9 cellular contexts compared by ENCODE assay signal in the genomic region with DNA sequence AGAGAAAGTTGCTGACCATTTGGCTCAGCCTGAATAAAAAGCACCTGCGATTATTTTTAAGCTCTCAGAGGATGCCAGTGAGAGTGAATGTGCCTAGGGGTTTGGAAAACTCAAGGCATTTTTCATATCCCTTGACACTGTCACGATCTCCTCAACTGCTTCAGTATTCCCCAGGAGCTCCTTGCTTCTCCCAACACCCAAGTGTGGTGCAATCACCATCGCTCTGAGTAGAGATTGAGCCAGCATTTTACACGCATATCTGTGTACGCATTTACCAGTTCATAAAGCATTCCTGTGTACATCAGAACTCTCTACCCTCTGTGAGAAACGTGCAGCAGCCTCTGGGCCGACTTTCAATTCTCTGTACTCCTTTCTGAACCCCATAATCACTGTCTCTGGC. TPM values are rescaled to one million over a fixed set of nuclear protein-coding genes. Genes with fewer than 3 reads are reported as not detected.
DNase-seq lines count a peak whose midpoint lies in the region; ATAC-seq and TF ChIP-seq lines count a peak whose summit lies in the region.
"Had no signal": no experiment of that assay in that cellular context is flagged by ENCODE, and none has a peak within 500 bp of the region (broad histone marks: within the 10 kb centered on the region; RNA-seq: fewer than 3 reads in every experiment).

No MANE protein-coding gene starts in this region.

- H3K27ac ChIP-seq in cardiac muscle cell = peak overlapping the region; percentile 96
- H3K27ac ChIP-seq in vagina = peak overlapping the region; percentile 98

- ATAC-seq in Right ventricle myocardium superior (ENCODE audit: poor library complexity) (no peak), GM21423 (IDR thresholded peaks at IDR 0.05; ENCODE audit: unreplicated experiment) (no peak)

- no peaks in the 10 kb centered on the region for H3K27me3 ChIP-seq in cardiac muscle cell
- no peaks in the 10 kb centered on the region for H3K27me3 ChIP-seq in vagina

- no peaks in the 10 kb centered on the region for H3K27me3 Mint-ChIP-seq in activated T-helper 2 cell treated with anti-CD3 and anti-CD28 coated beads, Interferon-gamma antibody, Interleukin-2, Interleukin-4, amounts not matched to agents 10 μg/mL and 5 μg/mL and 100 μg/mL, durations not matched to agents 14 hours and 24 hours and 36 hours (ENCODE audit: low read depth)
- peaks cover 6 to 19% (median 10%) of the 10 kb centered on the region in 3 donors for H3K27me3 Mint-ChIP-seq in immature natural killer cell (ENCODE audit: low read depth in 3 of 3)

- H3K4me3 ChIP-seq in cardiac muscle cell (no peak overlapping the region), vagina (peak overlapping the region in 1 of 2 donors; percentile 68)

- DNase-seq in cardiac muscle cell (ENCODE audit: low read depth in 1 of 2, low spot score in 1 of 2) = no peak
- no peak for DNase-seq in Right ventricle myocardium superior
- no peak for DNase-seq in activated T-helper 2 cell treated with anti-CD3 and anti-CD28 coated beads, Interferon-gamma antibody, Interleukin-2, Interleukin-4, amounts not matched to agents 10 μg/mL and 5 μg/mL and 100 μg/mL, durations not matched to agents 14 hours and 24 hours and 36 hours (ENCODE audit: low spot score)
- no peak for DNase-seq in immature natural killer cell
- no peak for DNase-seq in vagina (ENCODE audit: extremely low spot score in 2 of 2)
- no peak for DNase-seq in dedifferentiated amniotic fluid mesenchymal stem cell (ENCODE audit: extremely low spot score)
- DNase-seq in NCI-H1930 (lab: John Stamatoyannopoulos, UW) = no peak
- DNase-seq: activated gamma-delta T cell treated with Interleukin-2 at 50 U/mL for 16 hours had no signal

- H3K36me3 ChIP-seq in cardiac muscle cell = peaks cover 19% of the 10 kb centered on the region
- H3K36me3 ChIP-seq in vagina = peaks cover 0 to 32% of the 10 kb centered on the region in 2 donors

- peaks cover 39% of the 10 kb centered on the region for H3K36me3 Mint-ChIP-seq in activated T-helper 2 cell treated with anti-CD3 and anti-CD28 coated beads, Interferon-gamma antibody, Interleukin-2, Interleukin-4, amounts not matched to agents 10 μg/mL and 5 μg/mL and 100 μg/mL, durations not matched to agents 14 hours and 24 hours and 36 hours (ENCODE audit: low read depth)
- H3K36me3 Mint-ChIP-seq in immature natural killer cell = peaks cover 9 to 18% (median 10%) of the 10 kb centered on the region in 3 donors

- TF ChIP-seq POLR2A in vagina (IDR thresholded peaks at IDR 0.05) = no peak

- peak overlapping the region; percentile 58 for H3K4me3 Mint-ChIP-seq in activated T-helper 2 cell treated with anti-CD3 and anti-CD28 coated beads, Interferon-gamma antibody, Interleukin-2, Interleukin-4, amounts not matched to agents 10 μg/mL and 5 μg/mL and 100 μg/mL, durations not matched to agents 14 hours and 24 hours and 36 hours (ENCODE audit: low read depth)
- H3K4me3 Mint-ChIP-seq in immature natural killer cell = peak overlapping the region; percentile 1 to 92 (median 61)

- H3K4me1 ChIP-seq in cardiac muscle cell (ENCODE audit: low read depth) = peaks cover 11% of the 10 kb centered on the region
- H3K4me1 ChIP-seq in vagina = peaks cover 54% of the 10 kb centered on the region

- peak overlapping the region; percentile 20 for H3K27ac Mint-ChIP-seq in activated T-helper 2 cell treated with anti-CD3 and anti-CD28 coated beads, Interferon-gamma antibody, Interleukin-2, Interleukin-4, amounts not matched to agents 10 μg/mL and 5 μg/mL and 100 μg/mL, durations not matched to agents 14 hours and 24 hours and 36 hours
- H3K27ac Mint-ChIP-seq in immature natural killer cell = peak overlapping the region; percentile 71 to 97 (median 92)

- TF ChIP-seq CTCF in cardiac muscle cell (IDR thresholded peaks at IDR 0.05; ENCODE audit: low read depth, low read length) (no peak), vagina (IDR thresholded peaks at IDR 0.05) (no peak)

- peaks cover 46% of the 10 kb centered on the region for H3K4me1 Mint-ChIP-seq in activated T-helper 2 cell treated with anti-CD3 and anti-CD28 coated beads, Interferon-gamma antibody, Interleukin-2, Interleukin-4, amounts not matched to agents 10 μg/mL and 5 μg/mL and 100 μg/mL, durations not matched to agents 14 hours and 24 hours and 36 hours (ENCODE audit: low read depth)
- H3K4me1 Mint-ChIP-seq in immature natural killer cell = peaks cover 47 to 69% of the 10 kb centered on the region in 2 donors

- intact Hi-C loops in Right ventricle myocardium superior (cut with DNase I) = no loop called here
- intact Hi-C loops in activated T-helper 2 cell treated with anti-CD3 and anti-CD28 coated beads, Interferon-gamma antibody, Interleukin-2, Interleukin-4, amounts not matched to agents 10 μg/mL and 5 μg/mL and 100 μg/mL, durations not matched to agents 14 hours and 24 hours and 36 hours (cut with micrococcal nuclease) = no loop called here
- intact Hi-C loops in vagina (cut with DNase I) = no loop called here

- H3K9me3 ChIP-seq in cardiac muscle cell (ENCODE audit: low read depth) (no peaks in the 10 kb centered on the region), vagina (no peaks in the 10 kb centered on the region)

- no peaks in the 10 kb centered on the region for H3K9me3 Mint-ChIP-seq in activated T-helper 2 cell treated with anti-CD3 and anti-CD28 coated beads, Interferon-gamma antibody, Interleukin-2, Interleukin-4, amounts not matched to agents 10 μg/mL and 5 μg/mL and 100 μg/mL, durations not matched to agents 14 hours and 24 hours and 36 hours
- no peaks in the 10 kb centered on the region for H3K9me3 Mint-ChIP-seq in immature natural killer cell

RNA-seq across cellular contexts. Expression of a gene that starts 1.3 kb away (rescaled TPM):
- total RNA-seq in cardiac muscle cell = 14.1 and 17.0 TPM in 2 replicates
- polyA plus RNA-seq in cardiac muscle cell = 22.3 and 41.0 TPM in 2 replicates
- total RNA-seq in Right ventricle myocardium superior = 23.2 TPM
- 21.6 and 23.0 TPM in 2 replicates for total RNA-seq in activated T-helper 2 cell treated with anti-CD3 and anti-CD28 coated beads, Interferon-gamma antibody, Interleukin-2, Interleukin-4, amounts not matched to agents 10 μg/mL and 5 μg/mL and 100 μg/mL, durations not matched to agents 14 hours and 24 hours and 36 hours
- polyA plus RNA-seq in immature natural killer cell = 10 to 100 TPM; 17.5 to 34.3 (median 27.6) TPM
- 11.0 TPM for total RNA-seq in vagina

RNA-seq across cellular contexts. Expression of a gene that starts 1.4 kb away (rescaled TPM):
- total RNA-seq in cardiac muscle cell (20.9 and 35.9 TPM in 2 replicates), Right ventricle myocardium superior (8.3 TPM), vagina (36.1 TPM)
- polyA plus RNA-seq in cardiac muscle cell (20.4 and 29.6 TPM in 2 replicates), immature natural killer cell (10 to 100 TPM in 1 of 3 donors, 1 to 10 TPM in 2; 5.0 to 13.3 (median 8.2) TPM)
- 39.0 and 39.4 TPM in 2 replicates for total RNA-seq in activated T-helper 2 cell treated with anti-CD3 and anti-CD28 coated beads, Interferon-gamma antibody, Interleukin-2, Interleukin-4, amounts not matched to agents 10 μg/mL and 5 μg/mL and 100 μg/mL, durations not matched to agents 14 hours and 24 hours and 36 hours

RNA-seq across cellular contexts. Expression of a gene that starts 27.3 kb away (rescaled TPM):
- total RNA-seq in cardiac muscle cell (17.4 and 24.6 TPM in 2 replicates), Right ventricle myocardium superior (23.9 TPM), vagina (23.1 TPM)
- polyA plus RNA-seq in cardiac muscle cell (25.2 and 25.5 TPM in 2 replicates), immature natural killer cell (10 to 100 TPM; 16.3 to 59.9 (median 18.0) TPM)
- total RNA-seq in activated T-helper 2 cell treated with anti-CD3 and anti-CD28 coated beads, Interferon-gamma antibody, Interleukin-2, Interleukin-4, amounts not matched to agents 10 μg/mL and 5 μg/mL and 100 μg/mL, durations not matched to agents 14 hours and 24 hours and 36 hours = 49.7 and 55.0 TPM in 2 replicates

RNA-seq across cellular contexts. Expression of a gene that starts 56.0 kb away (rescaled TPM):
- total RNA-seq in cardiac muscle cell (1.8 and 3.0 TPM in 2 replicates), Right ventricle myocardium superior (not detected), vagina (2.2 TPM)
- polyA plus RNA-seq in cardiac muscle cell (2.0 and 2.1 TPM in 2 replicates), immature natural killer cell (1 to 10 TPM; 1.5 to 2.2 (median 1.8) TPM)
- 14.2 and 14.5 TPM in 2 replicates for total RNA-seq in activated T-helper 2 cell treated with anti-CD3 and anti-CD28 coated beads, Interferon-gamma antibody, Interleukin-2, Interleukin-4, amounts not matched to agents 10 μg/mL and 5 μg/mL and 100 μg/mL, durations not matched to agents 14 hours and 24 hours and 36 hours
